ENCODE assay signal across 26 cellular contexts in the genomic region with DNA sequence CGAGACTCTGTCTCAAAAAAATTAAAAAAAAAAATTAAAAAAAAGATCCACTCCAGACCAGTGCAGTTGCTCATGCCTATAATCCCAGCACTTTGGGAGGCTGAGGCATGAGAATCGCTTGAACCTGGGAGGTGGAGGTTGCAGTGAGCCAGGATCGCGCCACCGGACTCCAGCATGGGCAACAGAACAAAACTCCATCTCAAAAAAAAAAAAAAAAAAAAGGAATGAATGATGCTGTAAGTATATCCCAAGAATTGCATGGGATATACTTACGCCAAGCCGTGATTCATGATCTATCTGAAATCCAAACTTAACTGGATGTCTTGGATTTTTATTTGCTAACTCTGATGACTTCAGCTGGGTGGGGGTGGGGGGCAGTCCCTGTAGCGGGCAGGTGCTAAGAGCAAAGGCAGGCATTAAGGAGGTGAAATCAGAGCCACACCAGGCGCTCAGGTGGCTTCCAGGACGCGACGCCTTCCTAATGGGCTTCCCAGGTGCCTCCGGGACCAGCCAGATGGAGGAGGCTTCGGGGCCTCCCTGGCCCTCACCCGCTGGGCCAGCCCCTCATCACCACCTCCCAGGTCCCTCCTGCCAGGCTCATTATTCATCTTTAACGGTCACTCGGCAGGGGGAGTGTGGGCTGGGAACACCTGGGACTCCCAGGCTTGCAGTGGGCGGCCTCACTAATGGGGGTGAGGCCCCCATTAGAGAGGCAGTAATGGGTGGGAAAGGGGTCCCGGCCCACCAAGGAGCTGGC. TPM values are rescaled to one million over a fixed set of nuclear protein-coding genes. Genes with fewer than 3 reads are reported as not detected.
DNase-seq lines count a peak whose midpoint lies in the region; ATAC-seq and TF ChIP-seq lines count a peak whose summit lies in the region.
"Had no signal": no experiment of that assay in that cellular context is flagged by ENCODE, and none has a peak within 500 bp of the region (broad histone marks: within the 10 kb centered on the region; RNA-seq: fewer than 3 reads in every experiment).

No MANE protein-coding gene starts in this region.

- H3K9me3 ChIP-seq in mesenchymal stem cell (ENCODE audit: control insufficient read depth, low read length) = no peaks in the 10 kb centered on the region
- H3K9me3 ChIP-seq: BE2C, upper lobe of left lung had no signal

- peak overlapping the region; percentile 37 to 45 for H3K18ac ChIP-seq in mesenchymal stem cell (ENCODE audit: low read depth in 1 of 2, low read length in 2 of 2)

- in situ Hi-C loops in G401 (cut with HindIII; ENCODE audit: low sequenced_read_pairs) = no loop called here

- 72% methylated on average over 11 of the region's 19 CpGs for WGBS in mesenchymal stem cell

- H3K9ac ChIP-seq in mesenchymal stem cell (ENCODE audit: low read length) = no peak overlapping the region

- peak overlapping the region; percentile 55 for H2AK5ac ChIP-seq in mesenchymal stem cell (ENCODE audit: low read length, severe bottlenecking)

- H3K27ac ChIP-seq in mesenchymal stem cell (ENCODE audit: low read length, poor library complexity, severe bottlenecking) = no peak overlapping the region
- H3K27ac ChIP-seq: 22Rv1, dorsolateral prefrontal cortex, skin epidermis, upper lobe of left lung had no signal

- peak overlapping the region; percentile 35 to 53 for H3K4ac ChIP-seq in mesenchymal stem cell (ENCODE audit: low read depth in 1 of 2, low read length in 2 of 2)

- H3K27me3 ChIP-seq in mesenchymal stem cell (ENCODE audit: control insufficient read depth in 1 of 2, insufficient read depth in 1 of 2, low read length in 2 of 2) = peaks cover 0 to 18% of the 10 kb centered on the region in 2 experiments
- H3K27me3 ChIP-seq: BE2C had no signal

- no peaks in the 10 kb centered on the region for H3K79me1 ChIP-seq in mesenchymal stem cell (replicated peaks; ENCODE audit: low read length, poor library complexity, severe bottlenecking)

- no peak overlapping the region for H2BK120ac ChIP-seq in mesenchymal stem cell (ENCODE audit: low read depth, low read length)

- H2BK5ac ChIP-seq in mesenchymal stem cell (ENCODE audit: low read depth, low read length, poor library complexity, severe bottlenecking) = no peak overlapping the region

- POLR2A ChIA-PET in HEK293T (lab: Yijun Ruan, JAX) = interaction anchor here (1.0 kb wide), 1 partner anchor 53 kb away, joined by 3 read pairs; no protein-coding TSS in a partner anchor

- peaks cover 31% of the 10 kb centered on the region for H3K4me1 ChIP-seq in mesenchymal stem cell (ENCODE audit: control insufficient read depth, insufficient read depth, low read depth, low read length)
- H3K4me1 ChIP-seq: BE2C had no signal

- DNase-seq in DMS53 (lab: John Stamatoyannopoulos, UW) (peak; percentile 42), DMS53 treated with DMSO at 0.1 percent for 48 hours (lab: John Stamatoyannopoulos, UW; ENCODE audit: unreplicated experiment) (no peak), HEK293T (ENCODE audit: extremely low spot score) (no peak), NCI-H510A treated with DMSO at 0.1 percent for 48 hours (lab: John Stamatoyannopoulos, UW) (peak; percentile 50), mesenchymal stem cell (no peak), G401 (ENCODE audit: low spot score) (no peak), KG1 (lab: John Stamatoyannopoulos, UW) (no peak)
- DNase-seq: activated CD4-positive, alpha-beta memory T cell treated with anti-CD3 and anti-CD28 coated beads for 36 hours; activated T-cell treated with anti-CD3 and anti-CD28 coated beads for 4 hours; BE2C; caudate nucleus; dorsolateral prefrontal cortex; erythroblast; NCI-H187 treated with DMSO at 0.1 percent for 48 hours; posterior cingulate gyrus; stimulated activated CD4-positive, alpha-beta T cell treated with anti-CD3 and anti-CD28 coated beads, Interleukin-2, amount 100 ng/mL, for 48 hours; stimulated activated naive CD8-positive, alpha-beta T cell treated with anti-CD3 and anti-CD28 coated beads, Interleukin-15, amount 100 ng/mL, for 72 hours had no signal

- ATAC-seq in HG02852 (IDR thresholded peaks at IDR 0.05; ENCODE audit: unreplicated experiment) = no peak
- ATAC-seq: GM12878; stimulated activated naive CD8-positive, alpha-beta T cell treated with anti-CD3 and anti-CD28 coated beads, Interleukin-15, amount 100 ng/mL, for 72 hours had no signal

- no peak overlapping the region for H3K4me2 ChIP-seq in mesenchymal stem cell (ENCODE audit: low read length, poor library complexity, severe bottlenecking)

- H2AFZ ChIP-seq in mesenchymal stem cell (ENCODE audit: low read depth, low read length) = no peak overlapping the region

- no peak overlapping the region for H3K4me3 ChIP-seq in mesenchymal stem cell (ENCODE audit: insufficient read depth in 1 of 2, low read depth in 1 of 2, low read length in 2 of 2)
- H3K4me3 ChIP-seq: dorsolateral prefrontal cortex, GM12878, skin epidermis, upper lobe of left lung had no signal

- peak overlapping the region; percentile 33 to 61 for H2BK12ac ChIP-seq in mesenchymal stem cell (ENCODE audit: low read length in 2 of 2)

- H4K91ac ChIP-seq in mesenchymal stem cell (ENCODE audit: low read length) = no peak overlapping the region

- H2BK15ac ChIP-seq in mesenchymal stem cell (ENCODE audit: low read depth, poor library complexity, severe bottlenecking) = no peak overlapping the region

- no peak overlapping the region for H3K14ac ChIP-seq in mesenchymal stem cell (ENCODE audit: low read length in 2 of 2)

- CTCF ChIA-PET in HEK293T (lab: Yijun Ruan, JAX) = no interaction called here

- no peak overlapping the region for H3K23ac ChIP-seq in mesenchymal stem cell (ENCODE audit: low read length in 2 of 2)

- no peak overlapping the region for H4K8ac ChIP-seq in mesenchymal stem cell (ENCODE audit: low read length)

- no peaks in the 10 kb centered on the region for H3K36me3 ChIP-seq in mesenchymal stem cell (ENCODE audit: control insufficient read depth in 1 of 2, insufficient read depth in 2 of 2, low read depth in 1 of 2, low read length in 2 of 2)
- H3K36me3 ChIP-seq: BE2C, upper lobe of left lung had no signal

TF ChIP-seq in HEK293T, 16 proteins besides CTCF, POLR2A, EP300 and RAD21:
- peak; percentile 69 for TF ChIP-seq ZNF384 (IDR thresholded peaks at IDR 0.05)
- TF ChIP-seq LEF1 (IDR thresholded peaks at IDR 0.05; ENCODE audit: borderline replicate concordance) = no peak
- TF ChIP-seq, protein P1, sequence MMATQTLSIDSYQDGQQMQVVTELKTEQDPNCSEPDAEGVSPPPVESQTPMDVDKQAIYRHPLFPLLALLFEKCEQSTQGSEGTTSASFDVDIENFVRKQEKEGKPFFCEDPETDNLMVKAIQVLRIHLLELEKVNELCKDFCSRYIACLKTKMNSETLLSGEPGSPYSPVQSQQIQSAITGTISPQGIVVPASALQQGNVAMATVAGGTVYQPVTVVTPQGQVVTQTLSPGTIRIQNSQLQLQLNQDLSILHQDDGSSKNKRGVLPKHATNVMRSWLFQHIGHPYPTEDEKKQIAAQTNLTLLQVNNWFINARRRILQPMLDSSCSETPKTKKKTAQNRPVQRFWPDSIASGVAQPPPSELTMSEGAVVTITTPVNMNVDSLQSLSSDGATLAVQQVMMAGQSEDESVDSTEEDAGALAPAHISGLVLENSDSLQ (IDR thresholded peaks at IDR 0.05) = no peak

RNA-seq across cellular contexts. Expression of a gene that starts 11.4 kb away (rescaled TPM):
- not detected for polyA plus RNA-seq in mesenchymal stem cell (2013, experiment 1 of 2)
- not detected for polyA plus RNA-seq in mesenchymal stem cell (2013, experiment 2 of 2)
- total RNA-seq in G401 (2014; rRNA removed; shearing (Covaris generic)) = not detected in 2 replicates
- total RNA-seq: GM12878; H4; MCF 10A; mesenteric fat pad; T-helper 1 cell treated with Interleukin-12 subunit alpha and Interleukin-12 subunit beta and Interleukin-4 antibody, amounts not matched to agents 30 ng/mL and 1 ng/mL, for 36 hours; upper lobe of left lung had no signal
- polyA plus RNA-seq: GM12878 had no signal

RNA-seq across cellular contexts. Expression of a gene that starts 21.9 kb away (rescaled TPM):
- 338 TPM for polyA plus RNA-seq in mesenchymal stem cell (2013, experiment 1 of 2)
- 347 TPM for polyA plus RNA-seq in mesenchymal stem cell (2013, experiment 2 of 2)
- 430 and 662 TPM in 2 replicates for total RNA-seq in G401 (2014; rRNA removed; shearing (Covaris generic))

RNA-seq across cellular contexts. Expression of a gene that starts 23.0 kb away (rescaled TPM):
- polyA plus RNA-seq in mesenchymal stem cell (2013, experiment 1 of 2) = 3.1 TPM
- polyA plus RNA-seq in mesenchymal stem cell (2013, experiment 2 of 2) = 2.4 TPM
- 2.2 and 2.6 TPM in 2 replicates for total RNA-seq in G401 (2014; rRNA removed; shearing (Covaris generic))

RNA-seq across cellular contexts. Expression of a gene that starts 30.5 kb away (rescaled TPM):
- polyA plus RNA-seq in mesenchymal stem cell (2013, experiment 1 of 2) = not detected
- polyA plus RNA-seq in mesenchymal stem cell (2013, experiment 2 of 2) = not detected
- total RNA-seq in G401 (2014; rRNA removed; shearing (Covaris generic)) = not detected in 2 replicates
- total RNA-seq: activated CD4-positive, alpha-beta memory T cell treated with anti-CD3 and anti-CD28 coated beads for 36 hours; H4; mesenteric fat pad; T-helper 1 cell treated with Interleukin-12 subunit alpha and Interleukin-12 subunit beta and Interleukin-4 antibody, amounts not matched to agents 30 ng/mL and 1 ng/mL, for 36 hours had no signal

RNA-seq across cellular contexts. Expression of a gene that starts 32.3 kb away (rescaled TPM):
- 2.4 TPM for polyA plus RNA-seq in mesenchymal stem cell (2013, experiment 1 of 2)
- polyA plus RNA-seq in mesenchymal stem cell (2013, experiment 2 of 2) = 2.3 TPM
- 0.31 and 5.8 TPM in 2 replicates for total RNA-seq in G401 (2014; rRNA removed; shearing (Covaris generic))

Comparison
In these comparisons a context has a peak if more than half of its experiments do, and no peak if none do; other contexts are left out.
1. DNase-seq: peak in DMS53 (single experiment) and NCI-H510A treated with DMSO at 0.1 percent for 48 hours (single experiment); none in DMS53 treated with DMSO at 0.1 percent for 48 hours (single experiment), HEK293T (single experiment), mesenchymal stem cell (single experiment), G401 (single experiment) and KG1 (single experiment).